Comparison of ENCODE assay signal across 14 cellular contexts in the genomic region with DNA sequence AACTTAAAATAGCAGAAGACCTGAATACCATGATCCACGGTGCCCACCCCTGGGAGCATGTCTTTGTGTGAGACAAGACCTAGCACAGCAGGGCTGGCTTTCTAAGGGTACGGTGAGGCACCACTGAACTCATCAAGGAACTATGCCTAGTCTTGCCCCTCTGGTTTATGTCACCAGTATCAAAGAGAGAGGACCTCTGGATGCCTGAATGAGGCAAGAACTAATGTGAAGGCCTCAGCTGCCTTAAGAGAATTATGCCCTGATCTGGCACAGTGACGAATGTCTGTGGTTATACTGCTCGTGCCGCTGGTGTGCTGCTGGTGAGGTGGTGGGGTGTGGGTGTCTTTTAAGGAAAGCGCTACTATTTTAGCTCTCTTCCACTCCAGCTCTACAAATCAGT. TPM values are rescaled to one million over a fixed set of nuclear protein-coding genes. Genes with fewer than 3 reads are reported as not detected.
DNase-seq lines count a peak whose midpoint lies in the region; ATAC-seq and TF ChIP-seq lines count a peak whose summit lies in the region.
"Had no signal": no experiment of that assay in that cellular context is flagged by ENCODE, and none has a peak within 500 bp of the region (broad histone marks: within the 10 kb centered on the region; RNA-seq: fewer than 3 reads in every experiment).

No MANE protein-coding gene starts in this region.

- H3K4me3 ChIP-seq in epithelial cell of esophagus (ENCODE audit: low read length): no peak overlapping the region
- H3K4me3 ChIP-seq: left lung had no signal

- POLR2A ChIA-PET in RWPE1 (lab: Yijun Ruan, JAX; ENCODE audit: low non-redundant PET): no interaction called here

- no peaks in the 10 kb centered on the region for H3K9me3 ChIP-seq in KOPT-K1 (ENCODE audit: insufficient read depth, low read length, poor library complexity, severe bottlenecking)
- H3K9me3 ChIP-seq: Caco-2, left lung had no signal

- peak; percentile 36 for DNase-seq in AG20443 (ENCODE audit: low spot score)
- peak; percentile 73 for DNase-seq in epithelial cell of esophagus (ENCODE audit: low read depth)
- no peak for DNase-seq in natural killer cell
- DNase-seq in RKO (ENCODE audit: low spot score): no peak
- no peak for DNase-seq in NCI-H1092 treated with DMSO at 0.1 percent for 48 hours (lab: John Stamatoyannopoulos, UW)
- DNase-seq in erythroblast (lab: John Stamatoyannopoulos, UW): no peak
- no peak for DNase-seq in RWPE1 (ENCODE audit: low spot score)
- DNase-seq: activated naive CD4-positive, alpha-beta T cell treated with anti-CD3 and anti-CD28 coated beads, Interleukin-2, amount 10 ng/mL, durations not matched to agents 7 days and 5 days; Caco-2; left lung; MV-4-11; retina; T-helper 9 cell had no signal

- peaks cover 0 to 6% of the 10 kb centered on the region in 2 donors for H3K4me1 Mint-ChIP-seq in natural killer cell

- H3K27ac Mint-ChIP-seq in natural killer cell: no peak overlapping the region
- H3K27ac Mint-ChIP-seq: activated naive CD4-positive, alpha-beta T cell treated with anti-CD3 and anti-CD28 coated beads, Interleukin-2, amount 10 ng/mL, durations not matched to agents 7 days and 5 days had no signal

- ATAC-seq in natural killer cell: peak in 2 of 3 donors; percentile 80 to 85
- ATAC-seq: left lung had no signal

- intact Hi-C loops in natural killer cell (cut with micrococcal nuclease): no loop called here

- CTCF ChIA-PET in RWPE1 (lab: Yijun Ruan, JAX): no interaction called here

- H3K27ac ChIP-seq in KOPT-K1 (ENCODE audit: low read depth, low read length, poor library complexity, severe bottlenecking) (peak overlapping the region; percentile 44), RWPE1 (no peak overlapping the region)
- H3K27ac ChIP-seq: left lung had no signal

- H3K9me3 Mint-ChIP-seq in natural killer cell: no peaks in the 10 kb centered on the region
- H3K9me3 Mint-ChIP-seq: activated naive CD4-positive, alpha-beta T cell treated with anti-CD3 and anti-CD28 coated beads, Interleukin-2, amount 10 ng/mL, durations not matched to agents 7 days and 5 days had no signal

- H3K27me3 Mint-ChIP-seq in natural killer cell (ENCODE audit: low read depth in 2 of 2): no peaks in the 10 kb centered on the region

- H3K36me3 Mint-ChIP-seq in natural killer cell: no peaks in the 10 kb centered on the region

- no peak for TF ChIP-seq POLR2A in erythroblast (IDR thresholded peaks at IDR 0.05; ENCODE audit: low read length)

- peaks cover 79% of the 10 kb centered on the region for H3K36me3 ChIP-seq in KOPT-K1 (ENCODE audit: insufficient read depth, low read length)

- TF ChIP-seq CTCF in epithelial cell of esophagus (IDR thresholded peaks at IDR 0.05; ENCODE audit: insufficient read depth, low read depth, low read length, missing control alignments): no peak
- no peak for TF ChIP-seq CTCF in natural killer cell (IDR thresholded peaks at IDR 0.05)
- TF ChIP-seq CTCF in RWPE1 (conservative IDR thresholded peaks at IDR 0.05; ENCODE audit: low read depth): no peak

- H3K4me3 Mint-ChIP-seq in natural killer cell: no peak overlapping the region
- H3K4me3 Mint-ChIP-seq: activated naive CD4-positive, alpha-beta T cell treated with anti-CD3 and anti-CD28 coated beads, Interleukin-2, amount 10 ng/mL, durations not matched to agents 7 days and 5 days had no signal

RNA-seq across cellular contexts. Expression of gene NREP, which starts 23.0 kb away (rescaled TPM):
- 1 to 10 TPM; 7.6 to 9.9 (median 8.4) TPM for total RNA-seq in natural killer cell

Comparison
In these comparisons a context has a peak if more than half of its experiments do, and no peak if none do; other contexts are left out.
1. DNase-seq: peak in AG20443 (single experiment) and epithelial cell of esophagus (single experiment); none in natural killer cell (single experiment), RKO (single experiment), NCI-H1092 treated with DMSO at 0.1 percent for 48 hours (single experiment), erythroblast (0 of 2) and RWPE1 (single experiment).